ENCODE assay signal across 8 cellular contexts in genomic region chr1:87328121-87329050, GRCh38. TPM values are rescaled to one million over a fixed set of nuclear protein-coding genes. Genes with fewer than 3 reads are reported as not detected.
DNase-seq lines count a peak whose midpoint lies in the region; ATAC-seq and TF ChIP-seq lines count a peak whose summit lies in the region.

Gene LMO4 (plus strand): TSS chr1:87328880. CDS start chr1:87332016, 3,136 bp downstream.

- no peak within 1 kb of the TSS for H2BK20ac ChIP-seq in IMR-90 (ENCODE audit: low read depth, low read length)

- H2AFZ ChIP-seq in IMR-90 (replicated peaks; ENCODE audit: low read length, poor library complexity) (peak within 1 kb of the TSS; percentile 96), OCI-LY7 (ENCODE audit: low read length) (peak within 1 kb of the TSS; percentile 98)

- intact Hi-C loops in IMR-90 (cut with micrococcal nuclease) = loop anchor here (1.0 to 10.0 kb wide), 6 partner anchors 176 to 1266 kb away; no protein-coding TSS in a partner anchor
- intact Hi-C loops in OCI-LY7 (cut with micrococcal nuclease; ENCODE audit: unreplicated experiment) = loop anchor here (1.0 to 10.0 kb wide), 5 partner anchors 66 to 624 kb away; partner anchors contain the start of gene SH3GLB1

- H3K9me3 ChIP-seq in IMR-90 (ENCODE audit: control insufficient read depth, insufficient read depth, low read length) (no peaks in the 10 kb centered on the region), OCI-LY7 (ENCODE audit: low read length) (no peaks in the 10 kb centered on the region)

- no peak within 1 kb of the TSS for H2AK5ac ChIP-seq in IMR-90 (ENCODE audit: low read depth, low read length)

- DNase-seq in DMS114 treated with DMSO at 0.1 percent for 48 hours (lab: John Stamatoyannopoulos, UW; ENCODE audit: unreplicated experiment) (peak; percentile 94), IMR-90 (peak; percentile 98), OCI-LY7 (ENCODE audit: low spot score) (peak; percentile 96), activated T-cell treated with anti-CD3 and anti-CD28 coated beads for 1 hour (ENCODE audit: low read depth) (peak; percentile 60), endothelial cell (ENCODE audit: low spot score) (peak; percentile 90), midbrain (lab: John Stamatoyannopoulos, UW) (peak; percentile 97)
- peak; percentile 68 to 71 for DNase-seq in stimulated activated CD8-positive, alpha-beta memory T cell treated with anti-CD3 and anti-CD28 coated beads, Interleukin-2, amount 100 ng/mL, for 1 hour (ENCODE audit: low read depth in 2 of 2)

- in situ Hi-C loops in IMR-90 (cut with MboI; ENCODE audit: low sequenced_read_pairs) = loop anchor here (10.0 kb wide), 2 partner anchors 194 to 746 kb away; no protein-coding TSS in a partner anchor

- peak within 1 kb of the TSS; percentile 70 for H3K14ac ChIP-seq in IMR-90 (replicated peaks; ENCODE audit: low read depth, low read length)

- BruUV-seq in IMR-90 (replicated peaks; lab: Mats Ljungman, UMichigan) (no TSS peak), OCI-LY7 (replicated peaks; lab: Mats Ljungman, UMichigan) (no TSS peak)

- peak within 1 kb of the TSS; percentile 37 to 68 for H4K8ac ChIP-seq in IMR-90 (ENCODE audit: low read depth in 2 of 2, low read length in 2 of 2)

- H3K27ac ChIP-seq in IMR-90 (ENCODE audit: insufficient read depth, low read length) (peak within 1 kb of the TSS; percentile 100), OCI-LY7 (ENCODE audit: low read depth, low read length, poor library complexity, severe bottlenecking) (peak within 1 kb of the TSS; percentile 65)

- H3K23ac ChIP-seq in IMR-90 (ENCODE audit: low read depth, low read length) = peak within 1 kb of the TSS; percentile 90

- peak within 1 kb of the TSS; percentile 47 for H3K56ac ChIP-seq in IMR-90 (ENCODE audit: extremely low read depth, insufficient read depth, low read length)

- no peaks in the 10 kb centered on the region for H3K9me2 ChIP-seq in OCI-LY7 (ENCODE audit: insufficient read depth, low read length)

- peak within 1 kb of the TSS; percentile 95 for H3K4me2 ChIP-seq in IMR-90 (ENCODE audit: low read depth, low read length)
- H3K4me2 ChIP-seq in OCI-LY7 (ENCODE audit: low read length) = peak within 1 kb of the TSS; percentile 95

- no peaks in the 10 kb centered on the region for H3K9me1 ChIP-seq in IMR-90 (ENCODE audit: insufficient read depth, low read length)

- ATAC-seq in GM21529 (IDR thresholded peaks at IDR 0.05; ENCODE audit: unreplicated experiment) (peak; percentile 77), IMR-90 (ENCODE audit: low read depth) (peak; percentile 81)

- H3K4me1 ChIP-seq in IMR-90 (ENCODE audit: control insufficient read depth, insufficient read depth, low read length) (peaks cover 4% of the 10 kb centered on the region; the same call in 1 of the 2 replicates), OCI-LY7 (ENCODE audit: insufficient read depth, low read length, poor library complexity, severe bottlenecking) (peaks cover 30% of the 10 kb centered on the region)

- peak within 1 kb of the TSS; percentile 90 for H3K27ac Mint-ChIP-seq in endothelial cell (ENCODE audit: unreplicated experiment)

- TF ChIP-seq RAD21 in IMR-90 (IDR thresholded peaks at IDR 0.05; ENCODE audit: low read length) = no peak

- peaks cover 5% of the 10 kb centered on the region; the same call in 1 of the 2 replicates for H3K36me3 ChIP-seq in IMR-90 (ENCODE audit: control insufficient read depth, insufficient read depth, low read length)
- peaks cover 8% of the 10 kb centered on the region; the same call in 1 of the 2 replicates for H3K36me3 ChIP-seq in OCI-LY7 (ENCODE audit: insufficient read depth, low read length)

- H4K91ac ChIP-seq in IMR-90 (ENCODE audit: insufficient read depth, low read depth, low read length) = peak within 1 kb of the TSS; percentile 71; the same call in 1 of the 2 replicates

- H3K4ac ChIP-seq in IMR-90 (ENCODE audit: low read depth, low read length) = peak within 1 kb of the TSS; percentile 79

- H4K5ac ChIP-seq in IMR-90 (ENCODE audit: low read depth, low read length) = peak within 1 kb of the TSS; percentile 59

- peak within 1 kb of the TSS; percentile 98 for H3K9ac ChIP-seq in IMR-90 (ENCODE audit: low read depth, low read length)

- H3K27me3 Mint-ChIP-seq in endothelial cell (ENCODE audit: unreplicated experiment) = peaks cover 13% of the 10 kb centered on the region

- H3K18ac ChIP-seq in IMR-90 (ENCODE audit: low read depth, low read length) = peak within 1 kb of the TSS; percentile 87

- peak; percentile 93 for TF ChIP-seq POLR2A in IMR-90 (IDR thresholded peaks at IDR 0.05; ENCODE audit: low read depth, low read length)

- CTCF ChIA-PET in IMR-90 (lab: Yijun Ruan, JAX) (interaction anchor here (0.6 kb wide), 3 partner anchors 18 to 846 kb away, joined by 3 to 4 read pairs (median 3); no protein-coding TSS in a partner anchor), OCI-LY7 (lab: Charles Lee; ENCODE audit: unreplicated experiment) (no interaction called here)

- peak within 1 kb of the TSS; percentile 72 for H2BK5ac ChIP-seq in IMR-90 (ENCODE audit: low read depth, low read length, poor library complexity, severe bottlenecking)

- H3K4me3 Mint-ChIP-seq in endothelial cell (ENCODE audit: unreplicated experiment) = peak within 1 kb of the TSS; percentile 96

- no peaks in the 10 kb centered on the region for H3K79me2 ChIP-seq in OCI-LY7 (ENCODE audit: insufficient read depth, low read depth, low read length)

- 0% methylated on average over 12 of the region's 110 CpGs; no CpG with 5 or more reads in 1 of the 2 experiments for WGBS in IMR-90 (ENCODE audit: extremely low coverage in 2 of 2, insufficient read length in 1 of 2), 2 experiments

- H3K79me1 ChIP-seq in IMR-90 (ENCODE audit: low read depth in 1 of 2, low read length in 2 of 2) = peaks cover 3 to 12% of the 10 kb centered on the region in 2 experiments; a peak in 2 of 4 replicates

- peaks cover 22% of the 10 kb centered on the region for H3K4me1 Mint-ChIP-seq in endothelial cell (ENCODE audit: unreplicated experiment)

- H3K9me3 Mint-ChIP-seq in endothelial cell (ENCODE audit: unreplicated experiment) = no peaks in the 10 kb centered on the region

- POLR2A ChIA-PET in IMR-90 (lab: Charles Lee; ENCODE audit: unreplicated experiment) = interaction anchor here (0.6 kb wide), 2 partner anchors 199 to 233 kb away, joined by 3 read pairs; no protein-coding TSS in a partner anchor
- POLR2A ChIA-PET in OCI-LY7 (lab: Charles Lee) = interaction anchor here (0.6 to 1.7 kb wide), 8 partner anchors 8 to 554 kb away, joined by 3 to 11 read pairs (median 4); no protein-coding TSS in a partner anchor

- H3K27me3 ChIP-seq in IMR-90 (ENCODE audit: control insufficient read depth, insufficient read depth, low read length) = no peaks in the 10 kb centered on the region

- TF ChIP-seq CTCF in IMR-90 (conservative IDR thresholded peaks at IDR 0.05; ENCODE audit: low read depth, low read length) (no peak), OCI-LY7 (conservative IDR thresholded peaks at IDR 0.05; ENCODE audit: low read length) (no peak), endothelial cell (IDR thresholded peaks at IDR 0.05; ENCODE audit: unreplicated experiment) (no peak)

- H3K36me3 Mint-ChIP-seq in endothelial cell (ENCODE audit: low read depth, unreplicated experiment) = peaks cover 5% of the 10 kb centered on the region

- H2BK120ac ChIP-seq in IMR-90 (ENCODE audit: low read depth, low read length) = peak within 1 kb of the TSS; percentile 41

- peak within 1 kb of the TSS; percentile 82 for H3K4me3 ChIP-seq in IMR-90 (ENCODE audit: insufficient read depth, low read depth, low read length)
- H3K4me3 ChIP-seq in OCI-LY7 (ENCODE audit: low read depth, low read length, poor library complexity, severe bottlenecking) = peak within 1 kb of the TSS; percentile 75

- peak within 1 kb of the TSS; percentile 75 for H2AK9ac ChIP-seq in IMR-90 (replicated peaks; ENCODE audit: low read depth, low read length, poor library complexity)

- dilution Hi-C loops in IMR-90 (cut with HindIII; ENCODE audit: low sequenced_read_pairs, unreplicated experiment) = no loop called here

- H2BK15ac ChIP-seq in IMR-90 (ENCODE audit: low read depth, low read length) = no peak within 1 kb of the TSS

- peaks cover 17% of the 10 kb centered on the region for H4K20me1 ChIP-seq in IMR-90 (ENCODE audit: insufficient read depth, low read length)
- H4K20me1 ChIP-seq in OCI-LY7 (ENCODE audit: insufficient read depth, low read length) = peaks cover 21% of the 10 kb centered on the region; the same call in 1 of the 2 replicates

TF ChIP-seq in IMR-90, 13 proteins besides CTCF, POLR2A, EP300 and RAD21 (continues in another document):
- TF ChIP-seq SMC3 (IDR thresholded peaks at IDR 0.05; ENCODE audit: low read depth, low read length) = no peak
- no peak for TF ChIP-seq RCOR1 (IDR thresholded peaks at IDR 0.05; ENCODE audit: insufficient replicate concordance, low read length)
- no peak for TF ChIP-seq CHD1 (IDR thresholded peaks at IDR 0.05; ENCODE audit: low read depth, low read length)
- TF ChIP-seq MXI1 (IDR thresholded peaks at IDR 0.05; ENCODE audit: borderline replicate concordance, low read depth, low read length) = peak; percentile 83
- TF ChIP-seq MAFK (IDR thresholded peaks at IDR 0.05; ENCODE audit: low read depth, low read length) = peak; percentile 6; the same call in 1 of the 2 replicates
- TF ChIP-seq BHLHE40 (IDR thresholded peaks at IDR 0.05; ENCODE audit: low read depth, low read length) = peak; percentile 64; the same call in 1 of the 2 replicates
- no peak for TF ChIP-seq FOS (IDR thresholded peaks at IDR 0.05; ENCODE audit: low read depth, low read length)
- TF ChIP-seq MAZ (IDR thresholded peaks at IDR 0.05; ENCODE audit: borderline replicate concordance, low read depth, low read length) = peak; percentile 87
- no peak for TF ChIP-seq RFX5 (IDR thresholded peaks at IDR 0.05; ENCODE audit: low read depth, low read length)
- TF ChIP-seq CEBPB (IDR thresholded peaks at IDR 0.05; ENCODE audit: low read depth, low read length) = peak; percentile 90
- TF ChIP-seq NFE2L2 (IDR thresholded peaks at IDR 0.05; ENCODE audit: low read depth, low read length) = peak; percentile 16; the same call in 1 of the 2 replicates
- no peak for TF ChIP-seq USF2 (IDR thresholded peaks at IDR 0.05; ENCODE audit: low read depth, low read length)

RNA-seq across cellular contexts. Expression of gene LMO4, which starts in this region (rescaled TPM):
- total RNA-seq in IMR-90 (2012; rRNA removed) = 85.8 and 98.9 TPM in 2 replicates
- 99.7 and 109 TPM in 2 replicates for polyA plus RNA-seq in IMR-90 (2012; rRNA removed)
- polyA plus RNA-seq in IMR-90 (2012; cell fraction: cytosol; rRNA removed) = 38.5 and 80.5 TPM in 2 replicates
- 82.0 and 132 TPM in 2 replicates for polyA plus RNA-seq in IMR-90 (2012; cell fraction: nucleus; rRNA removed; ENCODE audit: low replicate concordance)
- 14.5 and 19.9 TPM in 2 replicates for total RNA-seq in OCI-LY7 (2014; rRNA removed; shearing (Covaris generic))
- total RNA-seq in OCI-LY7 (2022) = 35.8 and 51.2 TPM in 2 replicates
- 25.9 TPM for total RNA-seq in endothelial cell (ENCODE audit: unreplicated experiment)

Comparison
In these comparisons a context has a peak if more than half of its experiments do, and no peak if none do; other contexts are left out.
1. Peak in every context shown above with its lines: DNase-seq, ATAC-seq, H3K4me3 ChIP-seq and H3K27ac ChIP-seq.